ENCODE assay signal across 8 cellular contexts in genomic region chr19:36573020-36573947, GRCh38. TPM values are rescaled to one million over a fixed set of nuclear protein-coding genes. Genes with fewer than 3 reads are reported as not detected.
DNase-seq lines count a peak whose midpoint lies in the region; ATAC-seq, FAIRE-seq and TF ChIP-seq lines count a peak whose summit lies in the region.

Gene ZNF529 (minus strand): TSS chr19:36573292. CDS start chr19:36572346, 946 bp downstream.

- ATAC-seq in HG03457 (IDR thresholded peaks at IDR 0.05; ENCODE audit: unreplicated experiment) (peak; percentile 71), left colon (peak; percentile 99)

- TF ChIP-seq CTCF in BJ (IDR thresholded peaks at IDR 0.05; ENCODE audit: insufficient read depth, low read depth, low read length) (no peak), coronary artery (IDR thresholded peaks at IDR 0.05) (no peak)

- DNase-seq in BJ (ENCODE audit: low read depth) (peak; percentile 50), GM19239 (ENCODE audit: insufficient read length, low spot score) (peak; percentile 84), NCI-H524 treated with DMSO at 0.1 percent for 48 hours (lab: John Stamatoyannopoulos, UW) (peak; percentile 80), coronary artery (ENCODE audit: low spot score) (peak; percentile 92), left colon (peak; percentile 89 to 91)
- peak; percentile 88 for DNase-seq in activated CD4-positive, alpha-beta T cell treated with anti-CD3 and anti-CD28 coated beads for 48 hours
- peak; percentile 85 for DNase-seq in stimulated activated CD4-positive, alpha-beta T cell treated with anti-CD3 and anti-CD28 coated beads, Interleukin-1b, Interleukin-23, amount 100 ng/mL, for 48 hours

- intact Hi-C loops in left colon (cut with DNase I, micrococcal nuclease): no loop called here

- POLR2A ChIA-PET in BJ (lab: Charles Lee): interaction anchor here (0.5 to 0.7 kb wide), 3 partner anchors 45 to 177 kb away, joined by 3 read pairs; partner anchors contain the start of gene ZNF260

- peak; percentile 88 for FAIRE-seq in GM19239 (lab: Jason Lieb, UNC)

- peak within 1 kb of the TSS; percentile 69 to 92 for H3K27ac ChIP-seq in coronary artery

- peaks cover 10% of the 10 kb centered on the region for H3K36me3 ChIP-seq in BJ (ENCODE audit: control insufficient read depth, insufficient read depth, low read length)

- H3K4me3 ChIP-seq in BJ (ENCODE audit: low read depth, low read length): peak within 1 kb of the TSS; percentile 64
- H3K4me3 ChIP-seq in coronary artery: peak within 1 kb of the TSS; percentile 82

- H3K27me3 ChIP-seq in BJ (ENCODE audit: control insufficient read depth, insufficient read depth, low read length): no peaks in the 10 kb centered on the region

- CTCF ChIA-PET in BJ (lab: Yijun Ruan, JAX): no interaction called here

RNA-seq across cellular contexts. Expression of gene ZNF529, which starts in this region (rescaled TPM):
- polyA plus RNA-seq in BJ (2011; rRNA removed): 2.7 and 4.7 TPM in 2 replicates
- 4.4 and 5.3 TPM in 2 replicates for polyA minus RNA-seq in BJ (2011; rRNA and poly(A)+ RNA removed)
- total RNA-seq in left colon: 1 to 10 TPM; 4.8 to 4.9 TPM

Comparison
In these comparisons a context has a peak if more than half of its experiments do, and no peak if none do; other contexts are left out.
1. Peak in every context shown above with its lines: DNase-seq, ATAC-seq, H3K4me3 ChIP-seq and H3K27ac ChIP-seq.